24 cellular contexts compared by ENCODE assay signal in the genomic region with DNA sequence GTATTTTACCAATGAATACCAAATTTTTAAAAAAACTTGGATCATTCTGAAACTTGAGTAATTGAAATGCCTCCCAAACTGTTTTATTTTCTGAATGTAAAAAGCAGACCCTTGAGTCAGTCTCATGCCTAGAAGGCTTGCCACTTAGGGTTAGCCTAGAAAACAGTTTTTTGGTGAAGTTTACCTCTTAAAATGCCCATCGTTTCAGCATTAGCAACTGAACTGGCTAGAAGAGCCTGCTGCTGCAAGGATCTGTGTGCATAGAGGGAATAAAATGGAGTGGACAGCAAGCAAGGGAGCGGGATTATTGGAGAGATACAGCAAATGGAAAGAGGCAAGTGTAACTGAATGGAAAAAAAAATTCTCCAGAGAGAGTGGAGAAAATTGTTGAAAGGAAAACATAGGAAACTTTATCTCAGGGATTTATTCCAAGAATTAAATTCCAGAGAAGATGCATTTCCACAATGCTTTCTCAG. TPM values are rescaled to one million over a fixed set of nuclear protein-coding genes. Genes with fewer than 3 reads are reported as not detected.
"Had no signal": no experiment of that assay in that cellular context is flagged by ENCODE, and none has a peak within 500 bp of the region (broad histone marks: within the 10 kb centered on the region; RNA-seq: fewer than 3 reads in every experiment).

No MANE protein-coding gene starts in this region.

- H3K27ac ChIP-seq: colonic mucosa, epithelial cell of prostate, gastrocnemius medialis, lower lobe of right lung, prostate gland, right atrium auricular region, sigmoid colon, testis, tibial artery had no signal

- H3K27ac Mint-ChIP-seq: dendritic cell treated with granulocyte-macrophage colony-stimulating factor and Interleukin-4, amounts not matched to agents 40 ng/mL and 50 ng/mL, for 4 days; endodermal cell; natural killer cell treated with Interleukin-12 subunit alpha and Interleukin-12 subunit beta and Interleukin-15 and Interleukin-18, amount 100 ng/mL, for 72 hours; stimulated activated memory B cell treated with anti-CD40 and anti-IgM and Interleukin-4, amounts not matched to agents 10 μg/mL and 1 μg/mL and 100 μg/mL, for 72 hours; type B pancreatic cell had no signal

- H3K27me3 Mint-ChIP-seq: dendritic cell treated with granulocyte-macrophage colony-stimulating factor and Interleukin-4, amounts not matched to agents 40 ng/mL and 50 ng/mL, for 4 days; naive B cell; stimulated activated memory B cell treated with anti-CD40 and anti-IgM and Interleukin-4, amounts not matched to agents 10 μg/mL and 1 μg/mL and 100 μg/mL, for 72 hours; type B pancreatic cell had no signal

- H3K4me1 Mint-ChIP-seq: endodermal cell; naive B cell; stimulated activated memory B cell treated with anti-CD40 and anti-IgM and Interleukin-4, amounts not matched to agents 10 μg/mL and 1 μg/mL and 100 μg/mL, for 72 hours had no signal

- H3K36me3 Mint-ChIP-seq: naive B cell; natural killer cell treated with Interleukin-12 subunit alpha and Interleukin-12 subunit beta and Interleukin-15 and Interleukin-18, amount 100 ng/mL, for 72 hours; stimulated activated memory B cell treated with anti-CD40 and anti-IgM and Interleukin-4, amounts not matched to agents 10 μg/mL and 1 μg/mL and 100 μg/mL, for 72 hours; type B pancreatic cell had no signal

- H3K9me3 Mint-ChIP-seq: dendritic cell treated with granulocyte-macrophage colony-stimulating factor and Interleukin-4, amounts not matched to agents 40 ng/mL and 50 ng/mL, for 4 days; endodermal cell; natural killer cell treated with Interleukin-12 subunit alpha and Interleukin-12 subunit beta and Interleukin-15 and Interleukin-18, amount 100 ng/mL, for 72 hours; stimulated activated memory B cell treated with anti-CD40 and anti-IgM and Interleukin-4, amounts not matched to agents 10 μg/mL and 1 μg/mL and 100 μg/mL, for 72 hours; type B pancreatic cell had no signal

- H3K4me1 ChIP-seq: colonic mucosa, gastrocnemius medialis, lower lobe of right lung, prostate gland, right atrium auricular region, sigmoid colon, testis, tibial artery had no signal

- H3K9me3 ChIP-seq: colonic mucosa, gastrocnemius medialis, lower lobe of right lung, prostate gland, right atrium auricular region, sigmoid colon, testis, tibial artery had no signal

- DNase-seq: colonic mucosa; effector CD8-positive, alpha-beta T cell; endodermal cell; foreskin fibroblast; gastrocnemius medialis; head of caudate nucleus; left ventricle myocardium superior; lower lobe of right lung; naive B cell; nucleus accumbens; sigmoid colon; stimulated activated CD4-positive, alpha-beta T cell treated with anti-CD3 and anti-CD28 coated beads, Interleukin-4, amount 100 ng/mL, for 4 hours; stimulated activated naive CD8-positive, alpha-beta T cell treated with anti-CD3 and anti-CD28 coated beads, Interleukin-15, Interleukin-2, amounts not matched to agents 100 U/mL and 50 U/mL, for 24 hours; substantia nigra; testis; tibial artery had no signal

- H3K4me3 ChIP-seq: colonic mucosa, gastrocnemius medialis, lower lobe of right lung, prostate gland, right atrium auricular region, sigmoid colon, testis, tibial artery had no signal

- H3K4me3 Mint-ChIP-seq: dendritic cell treated with granulocyte-macrophage colony-stimulating factor and Interleukin-4, amounts not matched to agents 40 ng/mL and 50 ng/mL, for 4 days; endodermal cell; naive B cell; natural killer cell treated with Interleukin-12 subunit alpha and Interleukin-12 subunit beta and Interleukin-15 and Interleukin-18, amount 100 ng/mL, for 72 hours; stimulated activated memory B cell treated with anti-CD40 and anti-IgM and Interleukin-4, amounts not matched to agents 10 μg/mL and 1 μg/mL and 100 μg/mL, for 72 hours; type B pancreatic cell had no signal

- H3K27me3 ChIP-seq: colonic mucosa, gastrocnemius medialis, right atrium auricular region, sigmoid colon, testis, tibial artery had no signal

- H3K36me3 ChIP-seq: colonic mucosa, gastrocnemius medialis, lower lobe of right lung, prostate gland, right atrium auricular region, sigmoid colon, tibial artery had no signal

- ATAC-seq: esophagus mucosa; gastrocnemius medialis; left ventricle myocardium superior; lower lobe of right lung; natural killer cell treated with Interleukin-12 subunit alpha and Interleukin-12 subunit beta and Interleukin-15 and Interleukin-18, amount 100 ng/mL, for 72 hours; stimulated activated memory B cell treated with anti-CD40 and anti-IgM and Interleukin-4, amounts not matched to agents 10 μg/mL and 1 μg/mL and 100 μg/mL, for 72 hours; stimulated activated naive CD8-positive, alpha-beta T cell treated with anti-CD3 and anti-CD28 coated beads, Interleukin-15, Interleukin-2, amounts not matched to agents 100 U/mL and 50 U/mL, for 24 hours had no signal

RNA-seq across cellular contexts. Expression of gene ADGRG6, which starts 40.1 kb away (rescaled TPM):
- total RNA-seq: natural killer cell treated with Interleukin-12 subunit alpha and Interleukin-12 subunit beta and Interleukin-15 and Interleukin-18, amount 100 ng/mL, for 72 hours had no signal
